ENCODE assay signal across 8 cellular contexts in genomic region chr3:129121792-129122696, GRCh38. TPM values are rescaled to one million over a fixed set of nuclear protein-coding genes. Genes with fewer than 3 reads are reported as not detected.
DNase-seq lines count a peak whose midpoint lies in the region; ATAC-seq and TF ChIP-seq lines count a peak whose summit lies in the region.

TSS of gene RAB43 (minus strand) at chr3:129121804. CDS start at chr3:129121489, 315 bp downstream.

- peak within 1 kb of the TSS; percentile 93 for H3K4me3 ChIP-seq in CD8-positive, alpha-beta memory T cell (ENCODE audit: low read length)
- peak within 1 kb of the TSS; percentile 72 for H3K4me3 ChIP-seq in Jurkat, Clone E6-1 (ENCODE audit: low read length)
- peak within 1 kb of the TSS; percentile 70 for H3K4me3 ChIP-seq in neural progenitor cell

- no peaks in the 10 kb centered on the region for H3K27me3 Mint-ChIP-seq in CD8-positive, alpha-beta memory T cell
- no peaks in the 10 kb centered on the region for H3K27me3 Mint-ChIP-seq in activated naive CD4-positive, alpha-beta T cell treated with anti-CD3 and anti-CD28 coated beads for 36 hours (ENCODE audit: low read depth)
- no peaks in the 10 kb centered on the region for H3K27me3 Mint-ChIP-seq in neural progenitor cell (ENCODE audit: insufficient read depth, low read depth)
- no peaks in the 10 kb centered on the region for H3K27me3 Mint-ChIP-seq in stimulated activated naive CD8-positive, alpha-beta T cell treated with anti-CD3 and anti-CD28 coated beads, Interleukin-15, amount 100 ng/mL, for 72 hours

- in situ Hi-C loops in SK-MEL-5 (cut with HindIII; ENCODE audit: low pct_unique_long_range_greater_than_20kb, low sequenced_read_pairs) = loop anchor here (10.0 kb wide), 1 partner anchor 127 kb away; the partner anchor contains the start of gene CFAP92

- DNase-seq in CD8-positive, alpha-beta memory T cell = peak; percentile 86 to 94 (median 86)
- peak; percentile 84 for DNase-seq in Jurkat, Clone E6-1 (ENCODE audit: low read depth, low spot score)
- DNase-seq in SK-MEL-5 (ENCODE audit: low read depth, low spot score) = peak; percentile 84
- peak; percentile 84 for DNase-seq in activated naive CD4-positive, alpha-beta T cell treated with anti-CD3 and anti-CD28 coated beads for 36 hours
- peak; percentile 61 to 76 for DNase-seq in foreskin keratinocyte
- peak; percentile 99 for DNase-seq in neural progenitor cell (ENCODE audit: low spot score)
- DNase-seq in stimulated activated naive CD8-positive, alpha-beta T cell treated with anti-CD3 and anti-CD28 coated beads, Interleukin-15, amount 100 ng/mL, for 72 hours = peak; percentile 92 to 94

- H3K9me3 ChIP-seq in CD8-positive, alpha-beta memory T cell (ENCODE audit: low read length) = no peaks in the 10 kb centered on the region
- H3K9me3 ChIP-seq in neural progenitor cell (ENCODE audit: low read depth) = no peaks in the 10 kb centered on the region

- peaks cover 31% of the 10 kb centered on the region for H3K4me1 ChIP-seq in CD8-positive, alpha-beta memory T cell (ENCODE audit: insufficient read depth, low read length)
- no peaks in the 10 kb centered on the region for H3K4me1 ChIP-seq in foreskin keratinocyte
- peaks cover 19% of the 10 kb centered on the region for H3K4me1 ChIP-seq in neural progenitor cell

- no peak for TF ChIP-seq CTCF in foreskin keratinocyte (conservative IDR thresholded peaks at IDR 0.05)
- no peak for TF ChIP-seq CTCF in neural progenitor cell (IDR thresholded peaks at IDR 0.05)

- no peaks in the 10 kb centered on the region for H3K27me3 ChIP-seq in CD8-positive, alpha-beta memory T cell (ENCODE audit: insufficient read depth, low read length, poor library complexity, severe bottlenecking)
- H3K27me3 ChIP-seq in foreskin keratinocyte (no peaks in the 10 kb centered on the region), neural progenitor cell (no peaks in the 10 kb centered on the region)

- H3F3A ChIP-seq in neural progenitor cell (ENCODE audit: low read depth) = peaks cover 9% of the 10 kb centered on the region

- H3K79me2 ChIP-seq in neural progenitor cell (ENCODE audit: low read depth) = peaks cover 26% of the 10 kb centered on the region

- H3K36me3 ChIP-seq in CD8-positive, alpha-beta memory T cell (ENCODE audit: insufficient read depth, low read length) = peaks cover 3% of the 10 kb centered on the region
- H3K36me3 ChIP-seq in neural progenitor cell = no peaks in the 10 kb centered on the region

- H3K4me2 ChIP-seq in neural progenitor cell = peak within 1 kb of the TSS; percentile 95

- peaks cover 0 to 33% (median 8%) of the 10 kb centered on the region in 3 donors for H3K36me3 Mint-ChIP-seq in CD8-positive, alpha-beta memory T cell
- peaks cover 30% of the 10 kb centered on the region for H3K36me3 Mint-ChIP-seq in activated naive CD4-positive, alpha-beta T cell treated with anti-CD3 and anti-CD28 coated beads for 36 hours (ENCODE audit: low read depth)
- peaks cover 6% of the 10 kb centered on the region for H3K36me3 Mint-ChIP-seq in neural progenitor cell

- H2AFZ ChIP-seq in neural progenitor cell (replicated peaks) = peak within 1 kb of the TSS; percentile 93

- CTCF ChIA-PET in CD8-positive, alpha-beta memory T cell (lab: Charles Lee) = interaction anchor here (0.6 to 10.1 kb wide), 9 partner anchors 26 to 151 kb away, joined by 3 to 77 read pairs (median 4); no protein-coding TSS in a partner anchor
- CTCF ChIA-PET in activated naive CD4-positive, alpha-beta T cell treated with anti-CD3 and anti-CD28 coated beads for 36 hours (lab: Charles Lee) = interaction anchor here (0.5 to 8.7 kb wide), 11 partner anchors 9 to 152 kb away, joined by 3 to 63 read pairs (median 3); no protein-coding TSS in a partner anchor

- H3K9me3 Mint-ChIP-seq in CD8-positive, alpha-beta memory T cell = no peaks in the 10 kb centered on the region
- no peaks in the 10 kb centered on the region for H3K9me3 Mint-ChIP-seq in activated naive CD4-positive, alpha-beta T cell treated with anti-CD3 and anti-CD28 coated beads for 36 hours
- H3K9me3 Mint-ChIP-seq in neural progenitor cell = no peaks in the 10 kb centered on the region
- H3K9me3 Mint-ChIP-seq in stimulated activated naive CD8-positive, alpha-beta T cell treated with anti-CD3 and anti-CD28 coated beads, Interleukin-15, amount 100 ng/mL, for 72 hours = no peaks in the 10 kb centered on the region

- intact Hi-C loops in activated naive CD4-positive, alpha-beta T cell treated with anti-CD3 and anti-CD28 coated beads for 36 hours (cut with micrococcal nuclease) = loop anchor here (1.0 to 5.0 kb wide), 4 partner anchors 193 to 505 kb away; partner anchors contain the start of genes IFT122 and RAB7A

- peak within 1 kb of the TSS; percentile 62 for H3K9ac ChIP-seq in neural progenitor cell

- peaks cover 23% of the 10 kb centered on the region for H4K20me1 ChIP-seq in neural progenitor cell (ENCODE audit: low read depth)

- peak within 1 kb of the TSS; percentile 83 to 95 (median 90) for H3K4me3 Mint-ChIP-seq in CD8-positive, alpha-beta memory T cell
- peak within 1 kb of the TSS; percentile 94 for H3K4me3 Mint-ChIP-seq in activated naive CD4-positive, alpha-beta T cell treated with anti-CD3 and anti-CD28 coated beads for 36 hours
- peak within 1 kb of the TSS; percentile 85 for H3K4me3 Mint-ChIP-seq in neural progenitor cell
- H3K4me3 Mint-ChIP-seq in stimulated activated naive CD8-positive, alpha-beta T cell treated with anti-CD3 and anti-CD28 coated beads, Interleukin-15, amount 100 ng/mL, for 72 hours = peak within 1 kb of the TSS; percentile 84 to 87

- H3K27ac ChIP-seq in CD8-positive, alpha-beta memory T cell (ENCODE audit: low read depth, low read length) = peak within 1 kb of the TSS; percentile 80
- H3K27ac ChIP-seq in foreskin keratinocyte (peak within 1 kb of the TSS; percentile 90), neural progenitor cell (no peak within 1 kb of the TSS)

- peak within 1 kb of the TSS; percentile 87 to 98 (median 98) for H3K27ac Mint-ChIP-seq in CD8-positive, alpha-beta memory T cell
- peak within 1 kb of the TSS; percentile 99 for H3K27ac Mint-ChIP-seq in activated naive CD4-positive, alpha-beta T cell treated with anti-CD3 and anti-CD28 coated beads for 36 hours
- no peak within 1 kb of the TSS for H3K27ac Mint-ChIP-seq in neural progenitor cell
- peak within 1 kb of the TSS; percentile 98 to 99 for H3K27ac Mint-ChIP-seq in stimulated activated naive CD8-positive, alpha-beta T cell treated with anti-CD3 and anti-CD28 coated beads, Interleukin-15, amount 100 ng/mL, for 72 hours

- POLR2A ChIA-PET in CD8-positive, alpha-beta memory T cell (lab: Charles Lee) = interaction anchor here (0.6 to 4.1 kb wide), 11 partner anchors 10 to 194 kb away, joined by 3 to 32 read pairs (median 5); partner anchors contain the start of genes CFAP92, CNBP and COPG1

- peak; percentile 46 for ATAC-seq in GM21515 (IDR thresholded peaks at IDR 0.05; ENCODE audit: unreplicated experiment)
- ATAC-seq in foreskin keratinocyte = peak; percentile 65
- peak; percentile 60 for ATAC-seq in stimulated activated naive CD8-positive, alpha-beta T cell treated with anti-CD3 and anti-CD28 coated beads, Interleukin-15, amount 100 ng/mL, for 72 hours

- H3K4me1 Mint-ChIP-seq in CD8-positive, alpha-beta memory T cell = peaks cover 47 to 53% (median 48%) of the 10 kb centered on the region in 3 donors
- H3K4me1 Mint-ChIP-seq in activated naive CD4-positive, alpha-beta T cell treated with anti-CD3 and anti-CD28 coated beads for 36 hours (ENCODE audit: low read depth) = peaks cover 34% of the 10 kb centered on the region
- H3K4me1 Mint-ChIP-seq in neural progenitor cell = peaks cover 30% of the 10 kb centered on the region
- H3K4me1 Mint-ChIP-seq in stimulated activated naive CD8-positive, alpha-beta T cell treated with anti-CD3 and anti-CD28 coated beads, Interleukin-15, amount 100 ng/mL, for 72 hours = peaks cover 45% of the 10 kb centered on the region

RNA-seq across cellular contexts. Expression of gene RAB43, which starts in this region (rescaled TPM):
- 10 to 100 TPM; 22.9 to 28.6 TPM for total RNA-seq in CD8-positive, alpha-beta memory T cell
- polyA plus RNA-seq in CD8-positive, alpha-beta memory T cell = 14.9 TPM
- polyA plus RNA-seq in Jurkat, Clone E6-1 (2012; ENCODE audit: insufficient read depth, insufficient read length) = 14.4 TPM
- 12.7 and 13.9 TPM in 2 replicates for total RNA-seq in SK-MEL-5 (2014; rRNA removed; shearing (Covaris generic))
- 13.3 and 19.2 TPM in 2 replicates for polyA plus RNA-seq in SK-MEL-5 (2015; cell fraction: cytosol; rRNA removed)
- polyA plus RNA-seq in SK-MEL-5 (2015; cell fraction: nucleus; rRNA removed) = 10.7 and 14.5 TPM in 2 replicates
- 10 to 100 TPM; 73.9 to 80.0 TPM for total RNA-seq in activated naive CD4-positive, alpha-beta T cell treated with anti-CD3 and anti-CD28 coated beads for 36 hours
- total RNA-seq in foreskin keratinocyte = 13.5 and 19.3 TPM in 2 replicates
- 5.9 and 7.8 TPM in 2 replicates for polyA plus RNA-seq in foreskin keratinocyte
- total RNA-seq in neural progenitor cell (ENCODE audit: low replicate concordance) = 0.36 and 9.0 TPM in 2 replicates
